ENCODE assay signal across 8 cellular contexts in the genomic region with DNA sequence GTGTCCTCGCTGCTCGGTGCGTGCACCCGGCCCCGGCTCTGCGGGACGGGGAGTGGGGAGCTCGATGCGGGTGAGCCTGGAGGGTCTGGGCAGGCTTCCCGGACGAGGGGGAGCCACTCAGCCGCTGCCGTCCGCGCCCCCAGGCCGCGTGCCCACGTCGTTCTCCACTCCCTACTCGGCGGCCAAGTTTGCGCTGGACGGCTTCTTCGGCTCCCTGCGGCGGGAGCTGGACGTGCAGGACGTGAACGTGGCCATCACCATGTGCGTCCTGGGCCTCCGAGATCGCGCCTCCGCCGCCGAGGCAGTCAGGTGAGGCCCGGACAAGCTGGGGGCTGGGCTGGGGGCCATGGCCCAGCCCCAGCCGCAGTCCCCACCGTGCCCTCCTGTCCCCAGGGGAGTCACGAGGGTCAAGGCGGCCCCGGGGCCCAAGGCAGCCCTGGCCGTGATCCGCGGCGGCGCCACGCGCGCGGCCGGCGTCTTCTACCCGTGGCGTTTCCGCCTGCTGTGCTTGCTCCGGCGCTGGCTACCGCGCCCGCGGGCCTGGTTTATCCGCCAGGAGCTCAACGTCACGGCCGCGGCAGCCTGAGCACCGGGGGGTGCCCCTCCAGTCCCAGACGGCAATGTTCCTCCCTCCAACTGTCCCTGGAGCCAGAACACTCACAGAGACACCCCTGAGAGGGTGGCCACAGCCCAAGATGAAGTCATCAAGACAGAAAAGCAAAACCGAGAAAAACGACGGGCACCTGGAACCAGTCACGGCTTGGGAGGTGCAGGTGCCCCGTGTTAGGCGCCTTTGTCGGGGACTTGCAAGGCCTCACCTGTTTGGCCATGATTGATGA. TPM values are rescaled to one million over a fixed set of nuclear protein-coding genes. Genes with fewer than 3 reads are reported as not detected.
DNase-seq lines count a peak whose midpoint lies in the region; ATAC-seq and TF ChIP-seq lines count a peak whose summit lies in the region.

No MANE protein-coding gene starts in this region.

- H3K9me3 ChIP-seq in HAP-1, result no peaks in the 10 kb centered on the region
- H3K9me3 ChIP-seq in skeletal muscle satellite cell (replicated peaks; ENCODE audit: low read length), result no peaks in the 10 kb centered on the region

- peaks cover 20% of the 10 kb centered on the region for H3K9me3 Mint-ChIP-seq in glutamatergic neuron (ENCODE audit: unreplicated experiment)

- H3K4me3 ChIP-seq in HAP-1, result peak overlapping the region; percentile 54
- peak overlapping the region; percentile 83 for H3K4me3 ChIP-seq in skeletal muscle satellite cell (ENCODE audit: low read length)

- H3K4me1 ChIP-seq in HAP-1 (peaks cover 13% of the 10 kb centered on the region), skeletal muscle satellite cell (ENCODE audit: control insufficient read depth, insufficient read depth, low read length) (peaks cover 16% of the 10 kb centered on the region)

- H3K36me3 Mint-ChIP-seq in glutamatergic neuron (ENCODE audit: unreplicated experiment), result no peaks in the 10 kb centered on the region

- no peak for DNase-seq in HAP-1 (ENCODE audit: low spot score in 2 of 2)
- DNase-seq in glutamatergic neuron, result no peak
- no peak for DNase-seq in AG08396 (ENCODE audit: low spot score)
- DNase-seq in stimulated activated CD4-positive, alpha-beta T cell treated with anti-CD3 and anti-CD28 coated beads, Interleukin-1b, Interleukin-23, amount 100 ng/mL, for 48 hours, result no peak

- ATAC-seq in HG02884 (IDR thresholded peaks at IDR 0.05; ENCODE audit: unreplicated experiment) (no peak), GM18868 (IDR thresholded peaks at IDR 0.05; ENCODE audit: unreplicated experiment) (no peak)

- H3K36me3 ChIP-seq in HAP-1 (replicated peaks) (peaks cover 24% of the 10 kb centered on the region), skeletal muscle satellite cell (ENCODE audit: insufficient read depth, low read length) (peaks cover 23% of the 10 kb centered on the region)

- H3K4me3 Mint-ChIP-seq in glutamatergic neuron (ENCODE audit: unreplicated experiment), result no peak overlapping the region

- no peak overlapping the region for H3K9ac ChIP-seq in skeletal muscle satellite cell (ENCODE audit: low read depth, low read length)

- in situ Hi-C loops in HAP-1 (cut with MboI; ENCODE audit: low sequenced_read_pairs), result no loop called here

- peak overlapping the region; percentile 60 for H3K27ac ChIP-seq in VCaP

- TF ChIP-seq CTCF in VCaP (conservative IDR thresholded peaks at IDR 0.05) (peak; percentile 40), glutamatergic neuron (IDR thresholded peaks at IDR 0.05; ENCODE audit: partially characterized antibody, unreplicated experiment) (peak; percentile 62)

- peaks cover 3% of the 10 kb centered on the region for H3K4me1 Mint-ChIP-seq in glutamatergic neuron (ENCODE audit: low read depth, unreplicated experiment)

- H3K27me3 ChIP-seq in HAP-1 (ENCODE audit: low read depth) (no peaks in the 10 kb centered on the region), skeletal muscle satellite cell (ENCODE audit: control insufficient read depth, insufficient read depth, low read length) (no peaks in the 10 kb centered on the region)

- H3K27me3 Mint-ChIP-seq in glutamatergic neuron (ENCODE audit: unreplicated experiment), result peaks cover 18% of the 10 kb centered on the region

- no peak overlapping the region for H3K27ac Mint-ChIP-seq in glutamatergic neuron (ENCODE audit: unreplicated experiment)

- peak overlapping the region; percentile 92 for H3K4me2 ChIP-seq in skeletal muscle satellite cell (ENCODE audit: low read length)

RNA-seq across cellular contexts. Expression of a gene that starts 2.5 kb away (rescaled TPM):
- total RNA-seq in glutamatergic neuron (ENCODE audit: unreplicated experiment), result 514 TPM
- total RNA-seq in skeletal muscle satellite cell (2012; rRNA removed), result 301 and 432 TPM in 2 replicates

RNA-seq across cellular contexts. Expression of a gene that starts 6.8 kb away (rescaled TPM):
- 64.4 TPM for total RNA-seq in glutamatergic neuron (ENCODE audit: unreplicated experiment)
- 3.3 and 7.4 TPM in 2 replicates for total RNA-seq in skeletal muscle satellite cell (2012; rRNA removed)

RNA-seq across cellular contexts. Expression of a gene that starts 7.3 kb away (rescaled TPM):
- 22.8 TPM for total RNA-seq in glutamatergic neuron (ENCODE audit: unreplicated experiment)
- total RNA-seq in skeletal muscle satellite cell (2012; rRNA removed), result 43.9 and 52.6 TPM in 2 replicates

RNA-seq across cellular contexts. Expression of a gene that starts 32.4 kb away (rescaled TPM):
- 98.5 TPM for total RNA-seq in glutamatergic neuron (ENCODE audit: unreplicated experiment)
- total RNA-seq in skeletal muscle satellite cell (2012; rRNA removed), result 98.5 and 121 TPM in 2 replicates

RNA-seq across cellular contexts. Expression of a gene that starts 32.9 kb away (rescaled TPM):
- not detected for total RNA-seq in glutamatergic neuron (ENCODE audit: unreplicated experiment)
- total RNA-seq in skeletal muscle satellite cell (2012; rRNA removed), result not detected in 2 replicates
